In genomic region chr3:45832691-45833090, GRCh38 we compare ENCODE assay signal across 8 cellular contexts. TPM values are rescaled to one million over a fixed set of nuclear protein-coding genes. Genes with fewer than 3 reads are reported as not detected.
A peak's percentile ranks its signal among the peaks of the same experiment; 100 is the strongest.
DNase-seq lines count a peak whose midpoint lies in the region; ATAC-seq and TF ChIP-seq lines count a peak whose summit lies in the region.

No MANE protein-coding gene starts in this region.

- peaks cover 7% of the 10 kb centered on the region for H3K36me3 ChIP-seq in BJ (ENCODE audit: control insufficient read depth, insufficient read depth, low read length)

- no peak for ATAC-seq in HG03521 (IDR thresholded peaks at IDR 0.05; ENCODE audit: unreplicated experiment)

- H3K4me3 ChIP-seq in BJ (ENCODE audit: low read depth, low read length): no peak overlapping the region
- H3K4me3 ChIP-seq in dorsolateral prefrontal cortex: no peak overlapping the region

- H3K27ac ChIP-seq in dorsolateral prefrontal cortex: no peak overlapping the region

- POLR2A ChIA-PET in BJ (lab: Charles Lee): no interaction called here

- DNase-seq in BJ (ENCODE audit: low read depth) (no peak), GM20000 (ENCODE audit: low spot score) (no peak), RPMI8226 (peak; percentile 42), iris pigment epithelial cell (ENCODE audit: low read depth) (peak; percentile 16), dorsolateral prefrontal cortex (no peak), cerebellar nuclear complex (lab: John Stamatoyannopoulos, UW) (no peak), CD1c-positive myeloid dendritic cell (ENCODE audit: extremely low spot score) (no peak)

- no peaks in the 10 kb centered on the region for H3K27me3 ChIP-seq in BJ (ENCODE audit: control insufficient read depth, insufficient read depth, low read length)
- no peaks in the 10 kb centered on the region for H3K27me3 ChIP-seq in dorsolateral prefrontal cortex

- CTCF ChIA-PET in BJ (lab: Yijun Ruan, JAX): interaction anchor here (0.7 to 3.8 kb wide), 5 partner anchors 11 to 323 kb away, joined by 3 to 24 read pairs (median 3); no protein-coding TSS in a partner anchor

- TF ChIP-seq CTCF in BJ (IDR thresholded peaks at IDR 0.05; ENCODE audit: insufficient read depth, low read depth, low read length): peak; percentile 33
- TF ChIP-seq CTCF in GM20000 (IDR thresholded peaks at IDR 0.05; ENCODE audit: extremely low read depth, missing control alignments): peak; percentile 14
- TF ChIP-seq CTCF in dorsolateral prefrontal cortex (IDR thresholded peaks at IDR 0.05 in 54 of 56, conservative IDR thresholded peaks at IDR 0.05 in 2 of 56; ENCODE audit: low read depth in 1 of 56, partially characterized antibody in 56 of 56): peak in 5 of 56 donors; percentile 16 to 49 (median 18)

- intact Hi-C loops in dorsolateral prefrontal cortex (cut with DNase I): loop anchor here in 1 of 2 donors (10.0 kb wide), 1 partner anchor 68 kb away; no protein-coding TSS in a partner anchor

RNA-seq across cellular contexts. Expression of gene LZTFL1, which starts 9.2 kb away (rescaled TPM):
- 12.9 and 24.7 TPM in 2 replicates for polyA plus RNA-seq in BJ (2011; rRNA removed)
- polyA minus RNA-seq in BJ (2011; rRNA and poly(A)+ RNA removed): 5.4 and 5.8 TPM in 2 replicates
- 10 to 100 TPM; 18.7 to 71.8 (median 48.5) TPM for total RNA-seq in dorsolateral prefrontal cortex

RNA-seq across cellular contexts. Expression of gene SLC6A20, which starts 36.4 kb away (rescaled TPM):
- polyA plus RNA-seq in BJ (2011; rRNA removed): not detected in 2 replicates
- polyA minus RNA-seq in BJ (2011; rRNA and poly(A)+ RNA removed): not detected in 2 replicates
- 10 to 100 TPM in 9 of 120 experiments, 1 to 10 TPM in 106, under 1 TPM in 5; 0.69 to 43.7 (median 2.8) TPM for total RNA-seq in dorsolateral prefrontal cortex

RNA-seq across cellular contexts. Expression of gene CCR9, which starts 53.7 kb away (rescaled TPM):
- not detected in 2 replicates for polyA plus RNA-seq in BJ (2011; rRNA removed)
- not detected in 2 replicates for polyA minus RNA-seq in BJ (2011; rRNA and poly(A)+ RNA removed)
- total RNA-seq in dorsolateral prefrontal cortex: 1 to 10 TPM in 2 of 120 experiments, under 1 TPM in 65, not detected in 53; 0.16 to 1.3 (median 0.42) TPM

Comparison
In these comparisons a context has a peak if more than half of its experiments do, and no peak if none do; other contexts are left out.
1. DNase-seq: peak in RPMI8226 (single experiment) and iris pigment epithelial cell (single experiment); none in BJ (single experiment), GM20000 (single experiment), dorsolateral prefrontal cortex (0 of 10), cerebellar nuclear complex (0 of 2) and CD1c-positive myeloid dendritic cell (single experiment).